In genomic region chr12:131132118-131132892, GRCh38 we compare ENCODE assay signal across 9 cellular contexts.
DNase-seq lines count a peak whose midpoint lies in the region; ATAC-seq, FAIRE-seq and TF ChIP-seq lines count a peak whose summit lies in the region.
"Had no signal": no experiment of that assay in that cellular context is flagged by ENCODE, and none has a peak within 500 bp of the region (broad histone marks: within the 10 kb centered on the region; RNA-seq: fewer than 3 reads in every experiment).

No MANE protein-coding gene starts in this region.

- DNase-seq in D721Med (ENCODE audit: insufficient read length, low spot score) (peak; percentile 85), NCI-H2227 (lab: John Stamatoyannopoulos, UW; ENCODE audit: unreplicated experiment) (peak; percentile 78), esophagus squamous epithelium (lab: John Stamatoyannopoulos, UW) (no peak), natural killer cell (peak; percentile 31)
- peak; percentile 30 for DNase-seq in activated CD8-positive, alpha-beta memory T cell treated with anti-CD3 and anti-CD28 coated beads, Interleukin-2, amount 50 U/mL, for 1 hour (ENCODE audit: extremely low read depth)
- peak; percentile 29 to 74 (median 58) for DNase-seq in stimulated activated naive CD4-positive, alpha-beta T cell (lab: John Stamatoyannopoulos, UW)

- H3K9me3 ChIP-seq in esophagus squamous epithelium, result no peaks in the 10 kb centered on the region

- H3K9me3 Mint-ChIP-seq in natural killer cell, result no peaks in the 10 kb centered on the region

- FAIRE-seq in D721Med (lab: Jason Lieb, UNC), result no peak
- FAIRE-seq: colon had no signal

- no peak overlapping the region for H3K27ac Mint-ChIP-seq in natural killer cell

- peaks cover 10 to 17% of the 10 kb centered on the region in 2 donors for H3K4me1 Mint-ChIP-seq in natural killer cell

- H3K27ac ChIP-seq in esophagus squamous epithelium, result no peak overlapping the region

- intact Hi-C loops in esophagus squamous epithelium (cut with DNase I) (loop anchor here (5.0 kb wide), 1 partner anchor 215 kb away; no protein-coding TSS in a partner anchor), natural killer cell (cut with micrococcal nuclease) (no loop called here)

- no peak for TF ChIP-seq POLR2A in esophagus squamous epithelium (IDR thresholded peaks at IDR 0.05)

- H3K36me3 Mint-ChIP-seq in natural killer cell, result no peaks in the 10 kb centered on the region

- no peak overlapping the region for H3K4me3 ChIP-seq in esophagus squamous epithelium

- no peak overlapping the region for H3K4me3 Mint-ChIP-seq in natural killer cell

- peaks cover 7 to 15% (median 8%) of the 10 kb centered on the region in 3 donors for H3K4me1 ChIP-seq in esophagus squamous epithelium

- ATAC-seq in GM21619 (IDR thresholded peaks at IDR 0.05; ENCODE audit: unreplicated experiment), result peak; percentile 80
- ATAC-seq in natural killer cell, result peak in 1 of 3 donors; percentile 51
- no peak for ATAC-seq in HG03108 (IDR thresholded peaks at IDR 0.05; ENCODE audit: unreplicated experiment)

- WGBS in esophagus squamous epithelium, 2 donors, result 41 to 44% methylated on average over 8 to 12 of the region's 29 CpGs

- no peaks in the 10 kb centered on the region for H3K36me3 ChIP-seq in esophagus squamous epithelium

- peaks cover 0 to 10% (median 0%) of the 10 kb centered on the region in 4 donors for H3K27me3 ChIP-seq in esophagus squamous epithelium

- TF ChIP-seq CTCF in D721Med (IDR thresholded peaks at IDR 0.05; ENCODE audit: insufficient read depth, missing control alignments) (peak; percentile 46), esophagus squamous epithelium (IDR thresholded peaks at IDR 0.05) (peak; percentile 52 to 76 (median 72)), natural killer cell (IDR thresholded peaks at IDR 0.05) (peak; percentile 63)

- no peaks in the 10 kb centered on the region for H3K27me3 Mint-ChIP-seq in natural killer cell (ENCODE audit: low read depth in 2 of 2)
